Comparison of ENCODE assay signal across 1 cellular context in genomic region chr5:141001466-141001853, GRCh38.
TF ChIP-seq lines count a peak whose summit lies in the region.

No MANE protein-coding gene starts in this region.

TF ChIP-seq in GM23338, 12 proteins besides CTCF, POLR2A, EP300 and RAD21 (continued from another document):
- TF ChIP-seq, protein P1, sequence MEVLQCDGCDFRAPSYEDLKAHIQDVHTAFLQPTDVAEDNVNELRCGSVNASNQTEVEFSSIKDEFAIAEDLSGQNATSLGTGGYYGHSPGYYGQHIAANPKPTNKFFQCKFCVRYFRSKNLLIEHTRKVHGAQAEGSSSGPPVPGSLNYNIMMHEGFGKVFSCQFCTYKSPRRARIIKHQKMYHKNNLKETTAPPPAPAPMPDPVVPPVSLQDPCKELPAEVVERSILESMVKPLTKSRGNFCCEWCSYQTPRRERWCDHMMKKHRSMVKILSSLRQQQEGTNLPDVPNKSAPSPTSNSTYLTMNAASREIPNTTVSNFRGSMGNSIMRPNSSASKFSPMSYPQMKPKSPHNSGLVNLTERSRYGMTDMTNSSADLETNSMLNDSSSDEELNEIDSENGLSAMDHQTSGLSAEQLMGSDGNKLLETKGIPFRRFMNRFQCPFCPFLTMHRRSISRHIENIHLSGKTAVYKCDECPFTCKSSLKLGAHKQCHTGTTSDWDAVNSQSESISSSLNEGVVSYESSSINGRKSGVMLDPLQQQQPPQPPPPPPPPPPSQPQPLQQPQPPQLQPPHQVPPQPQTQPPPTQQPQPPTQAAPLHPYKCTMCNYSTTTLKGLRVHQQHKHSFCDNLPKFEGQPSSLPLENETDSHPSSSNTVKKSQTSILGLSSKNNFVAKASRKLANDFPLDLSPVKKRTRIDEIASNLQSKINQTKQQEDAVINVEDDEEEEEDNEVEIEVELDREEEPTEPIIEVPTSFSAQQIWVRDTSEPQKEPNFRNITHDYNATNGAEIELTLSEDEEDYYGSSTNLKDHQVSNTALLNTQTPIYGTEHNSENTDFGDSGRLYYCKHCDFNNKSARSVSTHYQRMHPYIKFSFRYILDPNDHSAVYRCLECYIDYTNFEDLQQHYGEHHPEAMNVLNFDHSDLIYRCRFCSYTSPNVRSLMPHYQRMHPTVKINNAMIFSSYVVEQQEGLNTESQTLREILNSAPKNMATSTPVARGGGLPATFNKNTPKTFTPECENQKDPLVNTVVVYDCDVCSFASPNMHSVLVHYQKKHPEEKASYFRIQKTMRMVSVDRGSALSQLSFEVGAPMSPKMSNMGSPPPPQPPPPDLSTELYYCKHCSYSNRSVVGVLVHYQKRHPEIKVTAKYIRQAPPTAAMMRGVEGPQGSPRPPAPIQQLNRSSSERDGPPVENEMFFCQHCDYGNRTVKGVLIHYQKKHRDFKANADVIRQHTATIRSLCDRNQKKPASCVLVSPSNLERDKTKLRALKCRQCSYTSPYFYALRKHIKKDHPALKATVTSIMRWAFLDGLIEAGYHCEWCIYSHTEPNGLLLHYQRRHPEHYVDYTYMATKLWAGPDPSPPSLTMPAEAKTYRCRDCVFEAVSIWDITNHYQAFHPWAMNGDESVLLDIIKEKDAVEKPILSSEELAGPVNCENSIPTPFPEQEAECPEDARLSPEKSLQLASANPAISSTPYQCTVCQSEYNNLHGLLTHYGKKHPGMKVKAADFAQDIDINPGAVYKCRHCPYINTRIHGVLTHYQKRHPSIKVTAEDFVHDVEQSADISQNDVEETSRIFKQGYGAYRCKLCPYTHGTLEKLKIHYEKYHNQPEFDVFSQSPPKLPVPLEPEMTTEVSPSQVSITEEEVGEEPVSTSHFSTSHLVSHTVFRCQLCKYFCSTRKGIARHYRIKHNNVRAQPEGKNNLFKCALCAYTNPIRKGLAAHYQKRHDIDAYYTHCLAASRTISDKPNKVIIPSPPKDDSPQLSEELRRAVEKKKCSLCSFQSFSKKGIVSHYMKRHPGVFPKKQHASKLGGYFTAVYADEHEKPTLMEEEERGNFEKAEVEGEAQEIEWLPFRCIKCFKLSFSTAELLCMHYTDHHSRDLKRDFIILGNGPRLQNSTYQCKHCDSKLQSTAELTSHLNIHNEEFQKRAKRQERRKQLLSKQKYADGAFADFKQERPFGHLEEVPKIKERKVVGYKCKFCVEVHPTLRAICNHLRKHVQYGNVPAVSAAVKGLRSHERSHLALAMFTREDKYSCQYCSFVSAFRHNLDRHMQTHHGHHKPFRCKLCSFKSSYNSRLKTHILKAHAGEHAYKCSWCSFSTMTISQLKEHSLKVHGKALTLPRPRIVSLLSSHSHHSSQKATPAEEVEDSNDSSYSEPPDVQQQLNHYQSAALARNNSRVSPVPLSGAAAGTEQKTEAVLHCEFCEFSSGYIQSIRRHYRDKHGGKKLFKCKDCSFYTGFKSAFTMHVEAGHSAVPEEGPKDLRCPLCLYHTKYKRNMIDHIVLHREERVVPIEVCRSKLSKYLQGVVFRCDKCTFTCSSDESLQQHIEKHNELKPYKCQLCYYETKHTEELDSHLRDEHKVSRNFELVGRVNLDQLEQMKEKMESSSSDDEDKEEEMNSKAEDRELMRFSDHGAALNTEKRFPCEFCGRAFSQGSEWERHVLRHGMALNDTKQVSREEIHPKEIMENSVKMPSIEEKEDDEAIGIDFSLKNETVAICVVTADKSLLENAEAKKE (CRISPR knock-in tag; IDR thresholded peaks at IDR 0.05) = no peak
- no peak for TF ChIP-seq CREB1 (CRISPR knock-in tag; IDR thresholded peaks at IDR 0.05; ENCODE audit: low read depth)
- no peak for TF ChIP-seq EZH2 (IDR thresholded peaks at IDR 0.05; ENCODE audit: low read depth, unreplicated experiment)
- no peak for TF ChIP-seq JUNB (IDR thresholded peaks at IDR 0.05; ENCODE audit: unreplicated experiment)
- no peak for TF ChIP-seq STAT1 (IDR thresholded peaks at IDR 0.05; ENCODE audit: unreplicated experiment)
- TF ChIP-seq, protein P2, sequence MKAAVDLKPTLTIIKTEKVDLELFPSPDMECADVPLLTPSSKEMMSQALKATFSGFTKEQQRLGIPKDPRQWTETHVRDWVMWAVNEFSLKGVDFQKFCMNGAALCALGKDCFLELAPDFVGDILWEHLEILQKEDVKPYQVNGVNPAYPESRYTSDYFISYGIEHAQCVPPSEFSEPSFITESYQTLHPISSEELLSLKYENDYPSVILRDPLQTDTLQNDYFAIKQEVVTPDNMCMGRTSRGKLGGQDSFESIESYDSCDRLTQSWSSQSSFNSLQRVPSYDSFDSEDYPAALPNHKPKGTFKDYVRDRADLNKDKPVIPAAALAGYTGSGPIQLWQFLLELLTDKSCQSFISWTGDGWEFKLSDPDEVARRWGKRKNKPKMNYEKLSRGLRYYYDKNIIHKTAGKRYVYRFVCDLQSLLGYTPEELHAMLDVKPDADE (IDR thresholded peaks at IDR 0.05) = no peak
- no peak for TF ChIP-seq NANOG (IDR thresholded peaks at IDR 0.05; ENCODE audit: borderline replicate concordance)
- no peak for TF ChIP-seq ZNF331 (CRISPR knock-in tag; IDR thresholded peaks at IDR 0.05; ENCODE audit: low read depth)
- no peak for TF ChIP-seq EZH2phosphoT487 (IDR thresholded peaks at IDR 0.05; ENCODE audit: unreplicated experiment)
- no peak for TF ChIP-seq POLR2AphosphoS5 (IDR thresholded peaks at IDR 0.05; ENCODE audit: low read depth)
- no peak for TF ChIP-seq ZNF114 (CRISPR knock-in tag; IDR thresholded peaks at IDR 0.05)
